1 cellular context compared by ENCODE assay signal in the genomic region with DNA sequence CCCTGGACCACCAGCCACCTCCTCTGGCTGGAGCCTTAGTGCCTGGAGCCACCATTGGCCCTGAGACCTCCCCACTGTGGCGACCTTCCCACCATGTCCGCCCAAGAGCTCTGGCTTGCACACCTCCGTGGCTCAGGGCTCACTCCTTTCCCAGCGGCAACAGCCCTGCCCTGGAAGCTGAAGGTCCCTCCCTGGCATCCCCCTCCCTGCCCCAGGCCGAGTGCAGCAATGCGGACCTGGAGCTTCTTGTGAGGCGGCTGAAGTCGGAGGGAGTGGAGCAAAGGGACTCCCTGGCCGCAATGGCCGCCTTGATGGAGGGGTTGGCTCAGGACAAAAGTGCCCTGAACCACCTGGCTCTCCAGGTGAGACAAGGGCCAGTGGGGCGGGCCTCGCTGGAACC.
TF ChIP-seq lines count a peak whose summit lies in the region.

No MANE protein-coding gene starts in this region.

TF ChIP-seq in IMR-90, 13 proteins besides CTCF, POLR2A, EP300 and RAD21:
- TF ChIP-seq CHD1 (IDR thresholded peaks at IDR 0.05; ENCODE audit: low read depth, low read length) (no peak), FOS (IDR thresholded peaks at IDR 0.05; ENCODE audit: low read depth, low read length) (no peak), ELK1 (IDR thresholded peaks at IDR 0.05; ENCODE audit: borderline replicate concordance, low read depth, low read length) (no peak), BHLHE40 (IDR thresholded peaks at IDR 0.05; ENCODE audit: low read depth, low read length) (no peak), NFE2L2 (IDR thresholded peaks at IDR 0.05; ENCODE audit: low read depth, low read length) (no peak), CEBPB (IDR thresholded peaks at IDR 0.05; ENCODE audit: low read depth, low read length) (no peak)
TF ChIP-seq in IMR-90: peak in this region for 0.
